33 cellular contexts compared by ENCODE assay signal in the genomic region with DNA sequence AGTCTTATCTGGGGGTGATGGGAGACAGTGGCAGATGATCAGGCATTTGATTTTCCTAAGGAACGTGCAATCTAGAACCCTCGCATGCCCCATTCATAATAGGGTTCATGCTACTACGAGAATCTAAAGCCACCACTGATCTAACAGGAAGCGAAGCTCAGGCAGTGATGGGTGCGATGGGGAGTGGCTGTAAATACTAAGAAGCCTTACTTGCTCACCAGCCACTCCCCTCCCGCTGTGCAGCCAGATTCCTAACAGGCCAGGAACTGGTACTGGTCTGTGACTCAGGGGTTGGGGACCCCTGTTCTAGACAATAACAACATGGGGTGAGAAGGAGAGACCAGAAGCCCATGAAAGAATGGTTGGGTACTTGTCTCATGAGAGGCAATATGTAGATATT. TPM values are rescaled to one million over a fixed set of nuclear protein-coding genes. Genes with fewer than 3 reads are reported as not detected.
"Had no signal": no experiment of that assay in that cellular context is flagged by ENCODE, and none has a peak within 500 bp of the region (broad histone marks: within the 10 kb centered on the region; RNA-seq: fewer than 3 reads in every experiment).

No MANE protein-coding gene starts in this region.

- H3K4me3 ChIP-seq: gastrocnemius medialis, lung, ovary, psoas muscle, sigmoid colon, stomach, thyroid gland, vagina had no signal

- H3K27me3 ChIP-seq: ovary, thyroid gland, vagina had no signal

- H3K36me3 ChIP-seq: gastrocnemius medialis, ovary, sigmoid colon, stomach, thyroid gland, vagina had no signal

- H3K4me1 Mint-ChIP-seq: stimulated activated effector memory CD8-positive, alpha-beta T cell treated with anti-CD3 and anti-CD28 coated beads, Interleukin-12 subunit alpha, Interleukin-12 subunit beta, amount 100 ng/mL, for 72 hours had no signal

- DNase-seq: cortex of kidney; effector memory CD8-positive, alpha-beta T cell; foreskin fibroblast; gastrocnemius medialis; head of caudate nucleus; kidney; midbrain; naive thymus-derived CD4-positive, alpha-beta T cell; occipital lobe; ovary; posterior cingulate gyrus; psoas muscle; right cardiac atrium; sigmoid colon; stimulated activated CD4-positive, alpha-beta T cell treated with anti-CD3 and anti-CD28 coated beads, Interleukin-2, amount 100 ng/mL, for 24 hours; stimulated activated CD4-positive, alpha-beta T cell treated with anti-CD3 and anti-CD28 coated beads, Interleukin-4, amount 100 ng/mL, for 24 hours; stimulated activated naive CD4-positive, alpha-beta T cell treated with Interleukin-2 at 50 U/mL for 16 hours; stomach; thyroid gland; trophoblast cell had no signal

- H3K9me3 ChIP-seq: gastrocnemius medialis, ovary, psoas muscle, sigmoid colon, stomach, thyroid gland, vagina had no signal

- H3K9me3 Mint-ChIP-seq: effector memory CD8-positive, alpha-beta T cell; memory B cell; naive thymus-derived CD4-positive, alpha-beta T cell; stimulated activated effector memory CD8-positive, alpha-beta T cell treated with anti-CD3 and anti-CD28 coated beads, Interleukin-12 subunit alpha, Interleukin-12 subunit beta, amount 100 ng/mL, for 72 hours had no signal

- H3K27ac ChIP-seq: gastrocnemius medialis, ovary, psoas muscle, sigmoid colon, stomach, thyroid gland, vagina had no signal

- H3K4me1 ChIP-seq: gastrocnemius medialis, psoas muscle, sigmoid colon, stomach, thyroid gland, vagina had no signal

- H3K27ac Mint-ChIP-seq: effector memory CD8-positive, alpha-beta T cell; memory B cell; stimulated activated effector memory CD8-positive, alpha-beta T cell treated with anti-CD3 and anti-CD28 coated beads, Interleukin-12 subunit alpha, Interleukin-12 subunit beta, amount 100 ng/mL, for 72 hours had no signal

- H3K4me3 Mint-ChIP-seq: effector memory CD8-positive, alpha-beta T cell; memory B cell; naive thymus-derived CD4-positive, alpha-beta T cell; stimulated activated effector memory CD8-positive, alpha-beta T cell treated with anti-CD3 and anti-CD28 coated beads, Interleukin-12 subunit alpha, Interleukin-12 subunit beta, amount 100 ng/mL, for 72 hours had no signal

- H3K36me3 Mint-ChIP-seq: memory B cell; stimulated activated effector memory CD8-positive, alpha-beta T cell treated with anti-CD3 and anti-CD28 coated beads, Interleukin-12 subunit alpha, Interleukin-12 subunit beta, amount 100 ng/mL, for 72 hours had no signal

- ATAC-seq: effector memory CD8-positive, alpha-beta T cell; gastrocnemius medialis; left lobe of liver; naive thymus-derived CD4-positive, alpha-beta T cell; psoas muscle; right cardiac atrium; stimulated activated effector memory CD8-positive, alpha-beta T cell treated with anti-CD3 and anti-CD28 coated beads, Interleukin-12 subunit alpha, Interleukin-12 subunit beta, amount 100 ng/mL, for 72 hours had no signal

RNA-seq across cellular contexts. Expression of gene TREML4, which starts 4.5 kb away (rescaled TPM):
- total RNA-seq: dermis microvascular lymphatic vessel endothelial cell, gastrocnemius medialis, glomerular endothelial cell, kidney, left lobe of liver, mucosa of gallbladder, occipital lobe, ovary, psoas muscle, renal cortical epithelial cell, right cardiac atrium, sigmoid colon, skeletal muscle tissue, stomach, subcutaneous adipose tissue, temporal lobe, thyroid gland, ureter, vagina had no signal

RNA-seq across cellular contexts. Expression of gene TREML2, which starts 31.7 kb away (rescaled TPM):
- total RNA-seq: dermis microvascular lymphatic vessel endothelial cell, glomerular endothelial cell, mucosa of gallbladder, occipital lobe, renal cortical epithelial cell, sigmoid colon, thyroid gland, vagina had no signal

RNA-seq across cellular contexts. Expression of gene TREM1, which starts 53.8 kb away (rescaled TPM):
- total RNA-seq: dermis microvascular lymphatic vessel endothelial cell, glomerular endothelial cell, occipital lobe, renal cortical epithelial cell had no signal
